8 cellular contexts compared by ENCODE assay signal in the genomic region with DNA sequence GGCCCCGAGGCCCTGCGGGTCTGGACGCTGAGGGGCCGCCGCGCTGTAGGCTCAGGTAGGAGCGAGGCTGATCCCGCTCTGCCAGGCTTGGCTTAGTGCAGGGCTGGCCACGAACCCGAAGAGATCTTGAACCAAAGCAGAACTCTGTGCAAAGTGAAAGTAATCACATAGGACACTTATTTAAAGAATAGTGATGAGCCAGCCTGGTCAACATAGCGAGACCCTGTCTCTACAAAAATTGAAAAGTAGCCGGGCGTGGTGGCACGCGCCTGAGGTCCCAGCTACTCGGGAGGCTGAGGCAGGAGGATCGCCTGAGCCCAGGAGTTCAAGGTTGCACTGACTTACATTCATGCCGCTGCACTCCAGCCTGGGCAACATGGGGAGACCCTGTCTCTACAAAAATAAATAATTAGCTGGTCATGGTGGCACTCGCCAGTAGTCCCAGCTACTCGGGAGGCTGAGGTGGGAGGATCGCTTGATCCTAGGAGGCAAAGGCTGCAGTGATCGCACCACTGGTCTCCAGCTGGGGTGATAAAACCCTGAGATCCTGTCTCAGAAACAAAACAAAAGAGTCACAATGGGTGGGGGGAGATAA. TPM values are rescaled to one million over a fixed set of nuclear protein-coding genes. Genes with fewer than 3 reads are reported as not detected.
DNase-seq lines count a peak whose midpoint lies in the region; ATAC-seq and TF ChIP-seq lines count a peak whose summit lies in the region.

No MANE protein-coding gene starts in this region.

- H3K36me3 ChIP-seq in SK-N-MC (ENCODE audit: insufficient read depth, low read length): peaks cover 40% of the 10 kb centered on the region

- H3K27ac Mint-ChIP-seq in activated CD8-positive, alpha-beta memory T cell treated with anti-CD3 and anti-CD28 coated beads, Interleukin-2, amount 10 ng/mL, durations not matched to agents 7 days and 5 days: peak overlapping the region; percentile 94
- H3K27ac Mint-ChIP-seq in stimulated activated effector memory CD8-positive, alpha-beta T cell treated with anti-CD3 and anti-CD28 coated beads, Interleukin-12 subunit alpha, Interleukin-12 subunit beta, amount 100 ng/mL, for 72 hours: peak overlapping the region; percentile 96

- H3K27ac ChIP-seq in SK-N-MC (peak overlapping the region; percentile 66; the same call in 1 of the 2 replicates), foreskin keratinocyte (peak overlapping the region; percentile 75)

- peaks cover 23% of the 10 kb centered on the region for H3K4me1 ChIP-seq in foreskin keratinocyte

- H3K4me3 ChIP-seq in SK-N-MC: peak overlapping the region; percentile 99

- H3K9me3 ChIP-seq in SK-N-MC (ENCODE audit: low read depth, low read length): no peaks in the 10 kb centered on the region

- no peak for ATAC-seq in activated CD8-positive, alpha-beta memory T cell treated with anti-CD3 and anti-CD28 coated beads, Interleukin-2, amount 10 ng/mL, durations not matched to agents 7 days and 5 days
- ATAC-seq in foreskin keratinocyte (peak; percentile 27), GM21447 (IDR thresholded peaks at IDR 0.05; ENCODE audit: unreplicated experiment) (no peak)
- ATAC-seq in stimulated activated effector memory CD8-positive, alpha-beta T cell treated with anti-CD3 and anti-CD28 coated beads, Interleukin-12 subunit alpha, Interleukin-12 subunit beta, amount 100 ng/mL, for 72 hours: no peak

- peak overlapping the region; percentile 97 for H3K9ac ChIP-seq in SK-N-MC (ENCODE audit: insufficient read length)

- peak overlapping the region; percentile 90 for H3K4me3 Mint-ChIP-seq in activated CD8-positive, alpha-beta memory T cell treated with anti-CD3 and anti-CD28 coated beads, Interleukin-2, amount 10 ng/mL, durations not matched to agents 7 days and 5 days
- H3K4me3 Mint-ChIP-seq in stimulated activated effector memory CD8-positive, alpha-beta T cell treated with anti-CD3 and anti-CD28 coated beads, Interleukin-12 subunit alpha, Interleukin-12 subunit beta, amount 100 ng/mL, for 72 hours: peak overlapping the region; percentile 94

- H3K36me3 Mint-ChIP-seq in activated CD8-positive, alpha-beta memory T cell treated with anti-CD3 and anti-CD28 coated beads, Interleukin-2, amount 10 ng/mL, durations not matched to agents 7 days and 5 days: peaks cover 38% of the 10 kb centered on the region
- H3K36me3 Mint-ChIP-seq in stimulated activated effector memory CD8-positive, alpha-beta T cell treated with anti-CD3 and anti-CD28 coated beads, Interleukin-12 subunit alpha, Interleukin-12 subunit beta, amount 100 ng/mL, for 72 hours: peaks cover 54% of the 10 kb centered on the region

- CTCF ChIA-PET in activated CD8-positive, alpha-beta memory T cell treated with anti-CD3 and anti-CD28 coated beads, Interleukin-2, amount 10 ng/mL, durations not matched to agents 7 days and 5 days (lab: Charles Lee): interaction anchor here (0.9 to 2.1 kb wide), 5 partner anchors 14 to 375 kb away, joined by 3 to 7 read pairs (median 3); a partner anchor contains a TSS

- H3K27me3 Mint-ChIP-seq in activated CD8-positive, alpha-beta memory T cell treated with anti-CD3 and anti-CD28 coated beads, Interleukin-2, amount 10 ng/mL, durations not matched to agents 7 days and 5 days: no peaks in the 10 kb centered on the region

- no peak for DNase-seq in activated CD8-positive, alpha-beta memory T cell treated with anti-CD3 and anti-CD28 coated beads, Interleukin-2, amount 10 ng/mL, durations not matched to agents 7 days and 5 days
- DNase-seq in activated CD8-positive, alpha-beta memory T cell treated with anti-CD3 and anti-CD28 coated beads for 24 hours: no peak
- no peak for DNase-seq in SK-N-MC (ENCODE audit: low read depth, low spot score)
- DNase-seq in foreskin keratinocyte: no peak
- DNase-seq in stimulated activated effector memory CD8-positive, alpha-beta T cell treated with anti-CD3 and anti-CD28 coated beads, Interleukin-12 subunit alpha, Interleukin-12 subunit beta, amount 100 ng/mL, for 72 hours (ENCODE audit: low spot score in 2 of 2): no peak
- no peak for DNase-seq in NCI-H2081 (lab: John Stamatoyannopoulos, UW)
- DNase-seq in DMS153 treated with DMSO at 0.1 percent for 48 hours (lab: John Stamatoyannopoulos, UW; ENCODE audit: unreplicated experiment): no peak

- H3K27me3 ChIP-seq in foreskin keratinocyte: no peaks in the 10 kb centered on the region

- TF ChIP-seq CTCF in foreskin keratinocyte (conservative IDR thresholded peaks at IDR 0.05): no peak

- no peaks in the 10 kb centered on the region for H3K9me3 Mint-ChIP-seq in activated CD8-positive, alpha-beta memory T cell treated with anti-CD3 and anti-CD28 coated beads, Interleukin-2, amount 10 ng/mL, durations not matched to agents 7 days and 5 days (ENCODE audit: low read depth)
- H3K9me3 Mint-ChIP-seq in stimulated activated effector memory CD8-positive, alpha-beta T cell treated with anti-CD3 and anti-CD28 coated beads, Interleukin-12 subunit alpha, Interleukin-12 subunit beta, amount 100 ng/mL, for 72 hours: no peaks in the 10 kb centered on the region

- peaks cover 54% of the 10 kb centered on the region for H3K4me1 Mint-ChIP-seq in activated CD8-positive, alpha-beta memory T cell treated with anti-CD3 and anti-CD28 coated beads, Interleukin-2, amount 10 ng/mL, durations not matched to agents 7 days and 5 days
- H3K4me1 Mint-ChIP-seq in stimulated activated effector memory CD8-positive, alpha-beta T cell treated with anti-CD3 and anti-CD28 coated beads, Interleukin-12 subunit alpha, Interleukin-12 subunit beta, amount 100 ng/mL, for 72 hours: peaks cover 64% of the 10 kb centered on the region

RNA-seq across cellular contexts. Expression of a gene that starts 0.5 kb away (rescaled TPM):
- total RNA-seq in activated CD8-positive, alpha-beta memory T cell treated with anti-CD3 and anti-CD28 coated beads, Interleukin-2, amount 10 ng/mL, durations not matched to agents 7 days and 5 days: 10 to 100 TPM; 26.8 to 31.7 TPM
- 12.9 and 14.2 TPM in 2 replicates for total RNA-seq in foreskin keratinocyte
- 4.6 and 5.5 TPM in 2 replicates for polyA plus RNA-seq in foreskin keratinocyte

RNA-seq across cellular contexts. Expression of a gene that starts 19.2 kb away (rescaled TPM):
- total RNA-seq in activated CD8-positive, alpha-beta memory T cell treated with anti-CD3 and anti-CD28 coated beads, Interleukin-2, amount 10 ng/mL, durations not matched to agents 7 days and 5 days: 1 to 10 TPM in 1 of 2 experiments, not detected in 1; 2.3 TPM
- 0.25 TPM in 1 of 2 replicates, not detected in the other for total RNA-seq in foreskin keratinocyte
- polyA plus RNA-seq in foreskin keratinocyte: 0.19 TPM in 2 replicates

RNA-seq across cellular contexts. Expression of a gene that starts 58.8 kb away (rescaled TPM):
- total RNA-seq in activated CD8-positive, alpha-beta memory T cell treated with anti-CD3 and anti-CD28 coated beads, Interleukin-2, amount 10 ng/mL, durations not matched to agents 7 days and 5 days: 10 to 100 TPM; 86.0 to 92.7 TPM
- 55.1 and 55.8 TPM in 2 replicates for total RNA-seq in foreskin keratinocyte
- 31.5 and 35.0 TPM in 2 replicates for polyA plus RNA-seq in foreskin keratinocyte
